In genomic region chr2:119684553-119684952, GRCh38 we compare ENCODE assay signal across 22 cellular contexts. TPM values are rescaled to one million over a fixed set of nuclear protein-coding genes. Genes with fewer than 3 reads are reported as not detected.
A peak's percentile ranks its signal among the peaks of the same experiment; 100 is the strongest.
DNase-seq lines count a peak whose midpoint lies in the region; FAIRE-seq and TF ChIP-seq lines count a peak whose summit lies in the region.
"Had no signal": no experiment of that assay in that cellular context is flagged by ENCODE, and none has a peak within 500 bp of the region (broad histone marks: within the 10 kb centered on the region; RNA-seq: fewer than 3 reads in every experiment).

No MANE protein-coding gene starts in this region.

- H3K9me3 Mint-ChIP-seq in endodermal cell, result no peaks in the 10 kb centered on the region
- no peaks in the 10 kb centered on the region for H3K9me3 Mint-ChIP-seq in endothelial cell (ENCODE audit: unreplicated experiment)
- H3K9me3 Mint-ChIP-seq: CD8-positive, alpha-beta T cell; HFFc6 had no signal

- H3K36me3 ChIP-seq in BE2C, result no peaks in the 10 kb centered on the region; the same call in 1 of the 2 replicates
- H3K36me3 ChIP-seq in adrenal gland (replicated peaks in 1 of 2), result peaks cover 0 to 10% of the 10 kb centered on the region in 2 donors
- peaks cover 22% of the 10 kb centered on the region for H3K36me3 ChIP-seq in endodermal cell (ENCODE audit: control insufficient read depth, insufficient read depth, low read length)
- no peaks in the 10 kb centered on the region for H3K36me3 ChIP-seq in breast epithelium

- H3K27ac Mint-ChIP-seq in endodermal cell (no peak overlapping the region), endothelial cell (ENCODE audit: unreplicated experiment) (no peak overlapping the region)
- H3K27ac Mint-ChIP-seq: CD8-positive, alpha-beta T cell; HFFc6 had no signal

- TF ChIP-seq POLR2A in adrenal gland (IDR thresholded peaks at IDR 0.05), result no peak
- TF ChIP-seq POLR2A in breast epithelium (IDR thresholded peaks at IDR 0.05), result no peak

- peak overlapping the region in 4 of 5 donors; percentile 48 to 86 (median 70) for H3K27ac ChIP-seq in adrenal gland
- no peak overlapping the region for H3K27ac ChIP-seq in endodermal cell (ENCODE audit: low read depth, low read length)
- no peak overlapping the region for H3K27ac ChIP-seq in breast epithelium

- peak overlapping the region; percentile 53 for H3K4me3 ChIP-seq in BE2C (ENCODE audit: low read depth, low read length)
- no peak overlapping the region for H3K4me3 ChIP-seq in adrenal gland
- H3K4me3 ChIP-seq in endodermal cell (ENCODE audit: low read length), result no peak overlapping the region
- no peak overlapping the region for H3K4me3 ChIP-seq in breast epithelium

- no peak overlapping the region for H3K9ac ChIP-seq in endodermal cell (ENCODE audit: extremely low read depth, low read length, poor library complexity, severe bottlenecking)

- FAIRE-seq in GM19239 (lab: Jason Lieb, UNC), result no peak
- FAIRE-seq: D721Med, GM12891, H54 had no signal

- H3K9me3 ChIP-seq in BE2C, result no peaks in the 10 kb centered on the region
- no peaks in the 10 kb centered on the region for H3K9me3 ChIP-seq in adrenal gland (replicated peaks in 1 of 3)
- H3K9me3 ChIP-seq in endodermal cell (ENCODE audit: control insufficient read depth, low read length), result no peaks in the 10 kb centered on the region
- no peaks in the 10 kb centered on the region for H3K9me3 ChIP-seq in breast epithelium

- H3K27me3 ChIP-seq in BE2C (no peaks in the 10 kb centered on the region), adrenal gland (no peaks in the 10 kb centered on the region), endodermal cell (ENCODE audit: control insufficient read depth, insufficient read depth, low read length, poor library complexity, severe bottlenecking) (no peaks in the 10 kb centered on the region), breast epithelium (no peaks in the 10 kb centered on the region)

- TF ChIP-seq CTCF in BE2C (IDR thresholded peaks at IDR 0.05; ENCODE audit: low read depth, low read length), result no peak
- TF ChIP-seq CTCF in adrenal gland (IDR thresholded peaks at IDR 0.05), result no peak
- TF ChIP-seq CTCF in endodermal cell (conservative IDR thresholded peaks at IDR 0.05), result no peak
- TF ChIP-seq CTCF in endothelial cell (IDR thresholded peaks at IDR 0.05; ENCODE audit: unreplicated experiment), result no peak
- TF ChIP-seq CTCF in breast epithelium (IDR thresholded peaks at IDR 0.05), result no peak

- H3K4me3 Mint-ChIP-seq in endodermal cell (no peak overlapping the region), endothelial cell (ENCODE audit: unreplicated experiment) (no peak overlapping the region)
- H3K4me3 Mint-ChIP-seq: CD8-positive, alpha-beta T cell; HFFc6 had no signal

- 52 to 73% (median 62%) methylated on average over 4 of the region's 4 CpGs for WGBS in adrenal gland, 4 donors
- WGBS in endodermal cell (ENCODE audit: insufficient coverage in 1 of 2, insufficient read length in 1 of 2), 2 experiments, result 91 to 94% methylated on average over 2 to 4 of the region's 4 CpGs

- peaks cover 4% of the 10 kb centered on the region; the same call in 1 of the 2 replicates for H3K4me1 ChIP-seq in BE2C
- H3K4me1 ChIP-seq in adrenal gland (replicated peaks in 1 of 2), result peaks cover 14 to 25% of the 10 kb centered on the region in 2 donors
- no peaks in the 10 kb centered on the region for H3K4me1 ChIP-seq in endodermal cell (ENCODE audit: control insufficient read depth, insufficient read depth, low read length)
- peaks cover 0 to 6% of the 10 kb centered on the region in 2 donors for H3K4me1 ChIP-seq in breast epithelium

- peaks cover 36% of the 10 kb centered on the region for H3K4me1 Mint-ChIP-seq in endodermal cell
- H3K4me1 Mint-ChIP-seq in endothelial cell (ENCODE audit: unreplicated experiment), result peaks cover 18% of the 10 kb centered on the region

- DNase-seq in BE2C (no peak), adrenal gland (peak in 3 of 7 donors; percentile 43 to 55 (median 44)), endodermal cell (peak; percentile 40), retina (peak; percentile 49), endothelial cell (ENCODE audit: low spot score) (no peak), breast epithelium (ENCODE audit: low spot score in 2 of 2) (no peak), GM19239 (ENCODE audit: insufficient read length, low spot score) (no peak)
- DNase-seq in activated CD4-positive, alpha-beta T cell treated with anti-CD3 and anti-CD28 coated beads, Interleukin-2, amount 50 U/mL, for 4 hours, result no peak
- DNase-seq: 8988T; CD8-positive, alpha-beta T cell; DND-41; GF-D8; HFFc6; NCI-H1048; NCI-H1436 treated with DMSO at 0.1 percent for 48 hours; NCI-H2029 treated with DMSO at 0.1 percent for 48 hours; NCI-H446 treated with DMSO at 0.1 percent for 48 hours; NCI-H748 treated with DMSO at 0.1 percent for 48 hours; OCI-M1 had no signal

- intact Hi-C loops in adrenal gland (cut with DNase I), result no loop called here
- intact Hi-C loops in breast epithelium (cut with DNase I; ENCODE audit: low total_unique reads), result no loop called here

- H3K27me3 Mint-ChIP-seq in endodermal cell (ENCODE audit: insufficient read depth), result no peaks in the 10 kb centered on the region
- peaks cover 6% of the 10 kb centered on the region for H3K27me3 Mint-ChIP-seq in endothelial cell (ENCODE audit: unreplicated experiment)

- H3K36me3 Mint-ChIP-seq in endodermal cell (ENCODE audit: low read depth), result peaks cover 29% of the 10 kb centered on the region
- peaks cover 18% of the 10 kb centered on the region for H3K36me3 Mint-ChIP-seq in endothelial cell (ENCODE audit: low read depth, unreplicated experiment)

RNA-seq across cellular contexts. Expression of gene TMEM177, which starts 5.6 kb away (rescaled TPM):
- 22.9 TPM for polyA plus RNA-seq in BE2C (2012; ENCODE audit: insufficient read depth, insufficient read length, low read depth)
- 10 to 100 TPM in 5 of 8 donors, 1 to 10 TPM in 3; 3.8 to 16.4 (median 12.2) TPM for total RNA-seq in adrenal gland
- polyA plus RNA-seq in adrenal gland, result 10 to 100 TPM in 1 of 3 donors, 1 to 10 TPM in 2; 3.9 to 14.4 (median 7.4) TPM
- 10 to 100 TPM; 26.8 to 28.6 TPM for total RNA-seq in endodermal cell
- 22.7 TPM for polyA plus RNA-seq in endodermal cell (2013, experiment 1 of 2)
- polyA plus RNA-seq in endodermal cell (2013, experiment 2 of 2), result 18.5 TPM
- total RNA-seq in endothelial cell (ENCODE audit: unreplicated experiment), result 20.9 TPM
- 10 to 100 TPM in 2 of 3 donors, 1 to 10 TPM in 1; 3.4 to 16.5 (median 13.1) TPM for total RNA-seq in breast epithelium

Comparison
In these comparisons a context has a peak if more than half of its experiments do, and no peak if none do; other contexts are left out.
1. DNase-seq: peak in endodermal cell (single experiment) and retina (single experiment); none in BE2C (single experiment), activated CD4-positive, alpha-beta T cell treated with anti-CD3 and anti-CD28 coated beads, Interleukin-2, amount 50 U/mL, for 4 hours (0 of 2), endothelial cell (single experiment), breast epithelium (0 of 2) and GM19239 (single experiment).
2. H3K27ac ChIP-seq: peak in adrenal gland (4 of 5); none in endodermal cell (single experiment) and breast epithelium (0 of 2).